Comparison of ENCODE assay signal across 8 cellular contexts in genomic region chr1:153544453-153545066, GRCh38. TPM values are rescaled to one million over a fixed set of nuclear protein-coding genes. Genes with fewer than 3 reads are reported as not detected.
DNase-seq lines count a peak whose midpoint lies in the region; ATAC-seq, FAIRE-seq and TF ChIP-seq lines count a peak whose summit lies in the region.

No MANE protein-coding gene starts in this region.

- no peak for TF ChIP-seq POLR2A in gastrocnemius medialis (IDR thresholded peaks at IDR 0.05)

- H3K36me3 ChIP-seq in ES-I3 (ENCODE audit: insufficient read depth, low read length) (no peaks in the 10 kb centered on the region), SK-N-MC (ENCODE audit: insufficient read depth, low read length) (no peaks in the 10 kb centered on the region), gastrocnemius medialis (no peaks in the 10 kb centered on the region)

- no peaks in the 10 kb centered on the region for H3K9me3 ChIP-seq in ES-I3 (ENCODE audit: control insufficient read depth, insufficient read depth, low read length)
- H3K9me3 ChIP-seq in SK-N-MC (ENCODE audit: low read depth, low read length), result no peaks in the 10 kb centered on the region
- no peaks in the 10 kb centered on the region for H3K9me3 ChIP-seq in gastrocnemius medialis

- DNase-seq in SK-N-MC (ENCODE audit: low read depth, low spot score) (no peak), foreskin fibroblast (no peak), gastrocnemius medialis (no peak), NCI-H1105 treated with DMSO at 0.1 percent for 48 hours (lab: John Stamatoyannopoulos, UW) (no peak), caudate nucleus (lab: John Stamatoyannopoulos, UW) (no peak), GM19239 (ENCODE audit: insufficient read length, low spot score) (no peak)

- H3K4me3 ChIP-seq in SK-N-MC, result peak overlapping the region; percentile 65
- H3K4me3 ChIP-seq in foreskin fibroblast (ENCODE audit: low read depth in 1 of 2, low read length in 2 of 2), result peak overlapping the region; percentile 68 to 97
- peak overlapping the region; percentile 32 to 48 (median 43) for H3K4me3 ChIP-seq in gastrocnemius medialis

- in situ Hi-C loops in gastrocnemius medialis (cut with MboI; ENCODE audit: low sequenced_read_pairs in 4 of 4), result loop anchor here in 1 of 4 donors (25.0 kb wide), 1 partner anchor 443 kb away; the partner anchor contains the start of genes JTB, RAB13 and RPS27

- no peak for FAIRE-seq in GM19239 (lab: Jason Lieb, UNC)

- H3K9ac ChIP-seq in ES-I3 (ENCODE audit: low read depth, low read length) (peak overlapping the region; percentile 41; the same call in 1 of the 2 replicates), SK-N-MC (ENCODE audit: insufficient read length) (peak overlapping the region; percentile 44)

- H3K4me1 ChIP-seq in ES-I3 (ENCODE audit: insufficient read depth, low read length) (peaks cover 57% of the 10 kb centered on the region), gastrocnemius medialis (peaks cover 27 to 59% of the 10 kb centered on the region in 2 donors)

- intact Hi-C loops in gastrocnemius medialis (cut with DNase I; ENCODE audit: low total_unique reads), result no loop called here

- ATAC-seq in gastrocnemius medialis, result peak; percentile 3 to 4
- ATAC-seq in HG03521 (IDR thresholded peaks at IDR 0.05; ENCODE audit: unreplicated experiment), result no peak

- no peak for TF ChIP-seq CTCF in foreskin fibroblast (IDR thresholded peaks at IDR 0.05; ENCODE audit: low read depth, low read length)
- no peak for TF ChIP-seq CTCF in gastrocnemius medialis (IDR thresholded peaks at IDR 0.05 in 4 of 5, conservative IDR thresholded peaks at IDR 0.05 in 1 of 5)

- H3K27ac ChIP-seq in SK-N-MC (peak overlapping the region; percentile 79), gastrocnemius medialis (peak overlapping the region; percentile 63 to 81 (median 72)), caudate nucleus (ENCODE audit: low read depth, low read length) (no peak overlapping the region)

- H3K27me3 ChIP-seq in gastrocnemius medialis, result no peaks in the 10 kb centered on the region

RNA-seq across cellular contexts. Expression of gene S100A4, which starts 1.0 kb away (rescaled TPM):
- 100 to 1,000 TPM in 3 of 4 donors, 10 to 100 TPM in 1; 76.8 to 377 (median 144) TPM for total RNA-seq in gastrocnemius medialis

RNA-seq across cellular contexts. Expression of gene S100A5, which starts 3.8 kb away (rescaled TPM):
- total RNA-seq in gastrocnemius medialis, result not detected

RNA-seq across cellular contexts. Expression of gene S100A3, which starts 4.5 kb away (rescaled TPM):
- 1 to 10 TPM in 1 of 4 donors, under 1 TPM in 1, not detected in 2; 0.88 to 1.6 TPM for total RNA-seq in gastrocnemius medialis

RNA-seq across cellular contexts. Expression of gene S100A6, which starts 8.8 kb away (rescaled TPM):
- total RNA-seq in gastrocnemius medialis, result 100 to 1,000 TPM; 153 to 361 (median 224) TPM

RNA-seq across cellular contexts. Expression of gene S100A2, which starts 21.1 kb away (rescaled TPM):
- 10 to 100 TPM in 1 of 4 donors, not detected in 3; 14.7 TPM for total RNA-seq in gastrocnemius medialis
